Comparison of ENCODE assay signal across 11 cellular contexts in the genomic region with DNA sequence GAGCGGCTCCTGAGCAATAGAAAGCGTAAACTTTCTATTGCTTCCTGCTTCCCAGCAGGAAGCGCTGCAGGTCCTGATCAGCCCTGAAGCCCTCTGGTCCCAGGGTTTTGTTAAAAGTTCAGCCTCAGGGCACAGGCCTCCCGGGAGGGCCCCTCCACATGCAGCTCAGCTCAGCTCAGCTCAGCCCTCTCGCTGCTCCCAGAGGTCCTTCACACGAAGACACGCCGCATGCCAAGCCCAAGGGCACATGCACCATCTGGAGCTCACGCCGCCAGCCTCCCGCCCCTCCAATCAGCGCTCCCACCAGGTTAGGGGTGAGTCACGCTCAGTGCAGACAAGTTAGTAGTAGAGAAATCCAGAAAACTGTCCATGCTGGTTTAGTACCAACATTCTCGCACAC. TPM values are rescaled to one million over a fixed set of nuclear protein-coding genes. Genes with fewer than 3 reads are reported as not detected.
A peak's percentile ranks its signal among the peaks of the same experiment; 100 is the strongest.
DNase-seq lines count a peak whose midpoint lies in the region; ATAC-seq and TF ChIP-seq lines count a peak whose summit lies in the region.
"Had no signal": no experiment of that assay in that cellular context is flagged by ENCODE, and none has a peak within 500 bp of the region (broad histone marks: within the 10 kb centered on the region; RNA-seq: fewer than 3 reads in every experiment).

No MANE protein-coding gene starts in this region.

- peaks cover 50% of the 10 kb centered on the region for H4K20me1 ChIP-seq in hepatocyte (ENCODE audit: insufficient read depth, poor library complexity, severe bottlenecking)

- H3K27me3 Mint-ChIP-seq in activated CD8-positive, alpha-beta memory T cell treated with anti-CD3 and anti-CD28 coated beads, Interleukin-2, amount 10 ng/mL, durations not matched to agents 7 days and 5 days: no peaks in the 10 kb centered on the region
- no peaks in the 10 kb centered on the region for H3K27me3 Mint-ChIP-seq in T-cell
- H3K27me3 Mint-ChIP-seq: central memory CD8-positive, alpha-beta T cell; memory B cell had no signal

- no peak for TF ChIP-seq CTCF in astrocyte of the spinal cord (IDR thresholded peaks at IDR 0.05; ENCODE audit: low read depth, low read length)
- no peak for TF ChIP-seq CTCF in hepatocyte (IDR thresholded peaks at IDR 0.05; ENCODE audit: poor library complexity)
- no peak for TF ChIP-seq CTCF in thoracic aorta (IDR thresholded peaks at IDR 0.05)

- peaks cover 21% of the 10 kb centered on the region for H3K36me3 Mint-ChIP-seq in activated CD8-positive, alpha-beta memory T cell treated with anti-CD3 and anti-CD28 coated beads, Interleukin-2, amount 10 ng/mL, durations not matched to agents 7 days and 5 days
- peaks cover 13% of the 10 kb centered on the region for H3K36me3 Mint-ChIP-seq in T-cell

- no peak overlapping the region for H3K27ac Mint-ChIP-seq in activated CD8-positive, alpha-beta memory T cell treated with anti-CD3 and anti-CD28 coated beads, Interleukin-2, amount 10 ng/mL, durations not matched to agents 7 days and 5 days
- no peak overlapping the region for H3K27ac Mint-ChIP-seq in T-cell
- H3K27ac Mint-ChIP-seq: memory B cell had no signal

- H3K27ac ChIP-seq in hepatocyte: peak overlapping the region; percentile 16
- H3K27ac ChIP-seq in thoracic aorta: peak overlapping the region; percentile 26 to 38

- H3K9me2 ChIP-seq in hepatocyte (replicated peaks; ENCODE audit: insufficient read depth): no peaks in the 10 kb centered on the region

- no peak overlapping the region for H3K4me3 ChIP-seq in astrocyte of the spinal cord (ENCODE audit: low read depth, low read length)
- no peak overlapping the region for H3K4me3 ChIP-seq in hepatocyte
- no peak overlapping the region for H3K4me3 ChIP-seq in thoracic aorta

- H3K9me3 ChIP-seq in hepatocyte (ENCODE audit: low read depth) (no peaks in the 10 kb centered on the region), thoracic aorta (no peaks in the 10 kb centered on the region)

- H3K36me3 ChIP-seq in hepatocyte (replicated peaks; ENCODE audit: insufficient read depth, low read depth) (no peaks in the 10 kb centered on the region), thoracic aorta (peaks cover 33% of the 10 kb centered on the region)

- H3K4me1 ChIP-seq in hepatocyte (ENCODE audit: insufficient read depth) (peaks cover 11% of the 10 kb centered on the region), thoracic aorta (ENCODE audit: control insufficient read depth in 1 of 2, low read depth in 2 of 2) (peaks cover 18 to 43% of the 10 kb centered on the region in 2 donors)

- no peak overlapping the region for H3K4me3 Mint-ChIP-seq in activated CD8-positive, alpha-beta memory T cell treated with anti-CD3 and anti-CD28 coated beads, Interleukin-2, amount 10 ng/mL, durations not matched to agents 7 days and 5 days
- no peak overlapping the region for H3K4me3 Mint-ChIP-seq in T-cell
- H3K4me3 Mint-ChIP-seq: central memory CD8-positive, alpha-beta T cell; memory B cell had no signal

- in situ Hi-C loops in astrocyte of the spinal cord (cut with HindIII; ENCODE audit: low sequenced_read_pairs): no loop called here

- POLR2A ChIA-PET in T-cell (lab: Charles Lee): no interaction called here

- H2AFZ ChIP-seq in hepatocyte: no peak overlapping the region

- WGBS in hepatocyte (ENCODE audit: low lambda C conversion rate, missing lambda C conversion rate): 81% methylated on average over 14 of the region's 14 CpGs

- no peak overlapping the region for H3K4me2 ChIP-seq in hepatocyte

- peaks cover 79% of the 10 kb centered on the region for H3K79me2 ChIP-seq in hepatocyte

- DNase-seq in NCI-H524 (lab: John Stamatoyannopoulos, UW): peak; percentile 35 to 73
- DNase-seq in NCI-H524 treated with DMSO at 0.1 percent for 48 hours (lab: John Stamatoyannopoulos, UW): no peak
- DNase-seq in astrocyte of the spinal cord (ENCODE audit: low read depth, low spot score): peak; percentile 62
- DNase-seq in hepatocyte (ENCODE audit: low spot score): no peak
- no peak for DNase-seq in thoracic aorta (ENCODE audit: low spot score)
- DNase-seq in CD1c-positive myeloid dendritic cell (ENCODE audit: extremely low spot score): no peak
- no peak for DNase-seq in activated CD8-positive, alpha-beta memory T cell treated with anti-CD3 and anti-CD28 coated beads, Interleukin-2, amount 10 ng/mL, durations not matched to agents 7 days and 5 days
- DNase-seq in T-cell: no peak
- DNase-seq: NCI-H187 had no signal

- no peaks in the 10 kb centered on the region for H3K9me3 Mint-ChIP-seq in activated CD8-positive, alpha-beta memory T cell treated with anti-CD3 and anti-CD28 coated beads, Interleukin-2, amount 10 ng/mL, durations not matched to agents 7 days and 5 days (ENCODE audit: low read depth)
- H3K9me3 Mint-ChIP-seq in T-cell: no peaks in the 10 kb centered on the region
- H3K9me3 Mint-ChIP-seq: central memory CD8-positive, alpha-beta T cell; memory B cell had no signal

- ATAC-seq in thoracic aorta (ENCODE audit: insufficient number of reproducible peaks, low FRiP score, low read depth): no peak
- ATAC-seq in activated CD8-positive, alpha-beta memory T cell treated with anti-CD3 and anti-CD28 coated beads, Interleukin-2, amount 10 ng/mL, durations not matched to agents 7 days and 5 days: no peak
- no peak for ATAC-seq in T-cell (replicated peaks in 1 of 4)

- no peaks in the 10 kb centered on the region for H3K27me3 ChIP-seq in hepatocyte
- H3K27me3 ChIP-seq in thoracic aorta (replicated peaks; ENCODE audit: insufficient read depth): no peaks in the 10 kb centered on the region

- peaks cover 9% of the 10 kb centered on the region for H3K4me1 Mint-ChIP-seq in activated CD8-positive, alpha-beta memory T cell treated with anti-CD3 and anti-CD28 coated beads, Interleukin-2, amount 10 ng/mL, durations not matched to agents 7 days and 5 days
- H3K4me1 Mint-ChIP-seq in T-cell: peaks cover 15 to 18% (median 17%) of the 10 kb centered on the region in 3 donors

- CTCF ChIA-PET in activated CD8-positive, alpha-beta memory T cell treated with anti-CD3 and anti-CD28 coated beads, Interleukin-2, amount 10 ng/mL, durations not matched to agents 7 days and 5 days (lab: Charles Lee): interaction anchor here (0.9 kb wide), 1 partner anchor 23 kb away, joined by 3 read pairs; no protein-coding TSS in a partner anchor
- CTCF ChIA-PET in T-cell (lab: Charles Lee): no interaction called here

RNA-seq across cellular contexts. Expression of gene TKT, which starts 12.7 kb away (rescaled TPM):
- total RNA-seq in hepatocyte: 222 and 265 TPM in 2 replicates
- 136 and 149 TPM in 2 replicates for polyA plus RNA-seq in hepatocyte
- 100 to 1,000 TPM; 138 to 240 TPM for total RNA-seq in thoracic aorta
- 100 to 1,000 TPM; 226 to 231 TPM for total RNA-seq in activated CD8-positive, alpha-beta memory T cell treated with anti-CD3 and anti-CD28 coated beads, Interleukin-2, amount 10 ng/mL, durations not matched to agents 7 days and 5 days
- total RNA-seq in T-cell: 100 to 1,000 TPM in 4 of 5 donors, 10 to 100 TPM in 1; 98.2 to 139 (median 118) TPM

Comparison
In these comparisons a context has a peak if more than half of its experiments do, and no peak if none do; other contexts are left out.
1. DNase-seq: peak in NCI-H524 (2 of 2) and astrocyte of the spinal cord (single experiment); none in NCI-H524 treated with DMSO at 0.1 percent for 48 hours (single experiment), hepatocyte (single experiment), thoracic aorta (single experiment), CD1c-positive myeloid dendritic cell (single experiment), activated CD8-positive, alpha-beta memory T cell treated with anti-CD3 and anti-CD28 coated beads, Interleukin-2, amount 10 ng/mL, durations not matched to agents 7 days and 5 days (single experiment) and T-cell (0 of 34).